11 cellular contexts compared by ENCODE assay signal in the genomic region with DNA sequence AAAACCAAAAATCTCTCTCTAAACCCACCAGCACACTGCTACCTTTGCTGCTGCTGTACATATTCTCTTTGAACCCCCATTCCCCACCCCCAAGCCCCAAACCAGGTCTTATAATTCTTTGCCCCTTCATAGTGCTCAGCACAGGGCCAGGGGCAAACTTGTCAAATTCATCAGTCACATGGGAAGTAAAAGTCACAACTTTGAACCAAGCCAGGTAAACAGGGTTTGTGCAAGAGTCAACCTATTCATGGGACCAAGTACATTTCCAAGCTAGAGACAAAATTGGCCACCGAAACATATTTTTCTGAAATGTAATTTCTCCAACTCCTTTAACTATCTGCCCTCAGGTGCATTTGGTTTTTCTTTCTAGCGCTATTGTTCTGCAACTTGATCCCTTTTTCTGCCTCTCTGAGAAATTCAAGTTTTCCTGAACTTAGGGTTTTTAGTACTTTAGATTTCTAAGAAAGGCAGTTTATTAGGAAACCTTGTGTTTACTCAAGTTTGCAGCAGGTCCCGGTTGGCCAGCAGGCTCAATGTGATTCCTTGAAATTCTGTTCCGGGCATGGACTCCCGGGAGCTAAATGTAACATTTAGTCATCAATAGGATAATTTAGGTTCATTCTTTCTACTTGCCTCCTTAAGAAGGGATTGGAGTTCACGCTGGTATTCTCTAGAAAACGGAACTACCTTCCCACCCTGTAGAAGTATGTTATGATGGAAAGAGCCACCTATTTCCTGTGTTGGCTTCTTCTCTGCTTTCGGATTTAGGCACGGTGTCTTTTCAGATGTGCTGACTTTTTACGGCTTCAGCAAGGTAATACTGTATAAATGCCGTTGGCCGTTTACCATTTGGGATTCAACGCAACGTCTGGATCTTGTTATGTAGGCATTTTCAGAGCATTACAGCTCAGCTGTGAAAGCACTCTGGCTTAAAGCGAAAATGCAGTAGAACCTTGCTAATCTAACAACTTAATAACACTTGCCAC.
DNase-seq lines count a peak whose midpoint lies in the region; ATAC-seq lines count a peak whose summit lies in the region.
"Had no signal": no experiment of that assay in that cellular context is flagged by ENCODE, and none has a peak within 500 bp of the region (broad histone marks: within the 10 kb centered on the region; RNA-seq: fewer than 3 reads in every experiment).

No MANE protein-coding gene starts in this region.

- peaks cover 7 to 39% (median 31%) of the 10 kb centered on the region in 5 donors for H3K4me1 ChIP-seq in subcutaneous abdominal adipose tissue (ENCODE audit: control insufficient read depth in 5 of 5, insufficient read depth in 5 of 5, low read length in 5 of 5)

- H3K27ac Mint-ChIP-seq in activated CD4-positive, alpha-beta T cell treated with anti-CD3 and anti-CD28 coated beads, Interleukin-2, amount 10 ng/mL, durations not matched to agents 24 days and 14 days, result peak overlapping the region; percentile 92
- peak overlapping the region; percentile 76 for H3K27ac Mint-ChIP-seq in activated CD4-positive, alpha-beta memory T cell treated with anti-CD3 and anti-CD28 coated beads, Interleukin-2, amount 10 ng/mL, durations not matched to agents 7 days and 5 days
- peak overlapping the region; percentile 80 to 94 (median 88) for H3K27ac Mint-ChIP-seq in immature natural killer cell

- H3K27me3 ChIP-seq in subcutaneous abdominal adipose tissue (ENCODE audit: control insufficient read depth in 5 of 5, insufficient read depth in 4 of 5, low read length in 5 of 5), result no peaks in the 10 kb centered on the region
- H3K27me3 ChIP-seq: transverse colon had no signal

- peaks cover 62% of the 10 kb centered on the region for H3K4me1 Mint-ChIP-seq in activated CD4-positive, alpha-beta T cell treated with anti-CD3 and anti-CD28 coated beads, Interleukin-2, amount 10 ng/mL, durations not matched to agents 24 days and 14 days
- peaks cover 66% of the 10 kb centered on the region for H3K4me1 Mint-ChIP-seq in activated CD4-positive, alpha-beta memory T cell treated with anti-CD3 and anti-CD28 coated beads, Interleukin-2, amount 10 ng/mL, durations not matched to agents 7 days and 5 days
- peaks cover 69% of the 10 kb centered on the region in 2 donors for H3K4me1 Mint-ChIP-seq in immature natural killer cell

- POLR2A ChIA-PET in activated CD4-positive, alpha-beta memory T cell treated with anti-CD3 and anti-CD28 coated beads, Interleukin-2, amount 10 ng/mL, durations not matched to agents 7 days and 5 days (lab: Charles Lee), result interaction anchor here (1.2 kb wide), 1 partner anchor 9 kb away, joined by 3 read pairs; no protein-coding TSS in a partner anchor

- peaks cover 6% of the 10 kb centered on the region for H3K9me3 Mint-ChIP-seq in activated CD4-positive, alpha-beta T cell treated with anti-CD3 and anti-CD28 coated beads, Interleukin-2, amount 10 ng/mL, durations not matched to agents 24 days and 14 days
- peaks cover 5% of the 10 kb centered on the region for H3K9me3 Mint-ChIP-seq in activated CD4-positive, alpha-beta memory T cell treated with anti-CD3 and anti-CD28 coated beads, Interleukin-2, amount 10 ng/mL, durations not matched to agents 7 days and 5 days
- H3K9me3 Mint-ChIP-seq in immature natural killer cell, result peaks cover 0 to 2% (median 0%) of the 10 kb centered on the region in 6 donors

- intact Hi-C loops in activated CD4-positive, alpha-beta T cell treated with anti-CD3 and anti-CD28 coated beads, Interleukin-2, amount 10 ng/mL, durations not matched to agents 24 days and 14 days (cut with micrococcal nuclease), result loop anchor here (1.0 to 5.0 kb wide), 3 partner anchors 21 to 83 kb away; no protein-coding TSS in a partner anchor

- no peaks in the 10 kb centered on the region for H3K36me3 ChIP-seq in subcutaneous abdominal adipose tissue (ENCODE audit: control insufficient read depth in 5 of 5, insufficient read depth in 5 of 5, low read length in 5 of 5)
- H3K36me3 ChIP-seq: transverse colon had no signal

- no peaks in the 10 kb centered on the region for H3K9me3 ChIP-seq in subcutaneous abdominal adipose tissue (ENCODE audit: control insufficient read depth in 5 of 5, low read length in 5 of 5)
- H3K9me3 ChIP-seq: transverse colon had no signal

- DNase-seq in activated CD4-positive, alpha-beta T cell treated with anti-CD3 and anti-CD28 coated beads, Interleukin-2, amount 10 ng/mL, durations not matched to agents 24 days and 14 days, result peak; percentile 81
- DNase-seq in activated CD4-positive, alpha-beta T cell treated with anti-CD3 and anti-CD28 coated beads, Interleukin-2, amount 50 U/mL, for 4 hours, result no peak
- DNase-seq in activated CD4-positive, alpha-beta memory T cell treated with anti-CD3 and anti-CD28 coated beads, Interleukin-2, amount 10 ng/mL, durations not matched to agents 7 days and 5 days, result peak; percentile 31
- DNase-seq in immature natural killer cell, result peak; percentile 36 to 41 (median 36)
- DNase-seq in DMS153 treated with DMSO at 0.1 percent for 48 hours (lab: John Stamatoyannopoulos, UW; ENCODE audit: unreplicated experiment), result no peak
- DNase-seq in activated CD4-positive, CD25-positive, alpha-beta regulatory T cell treated with anti-CD3 and anti-CD28 coated beads, Interleukin-2, amount 50 U/mL, for 72 hours, result no peak
- DNase-seq: right cardiac atrium, transverse colon had no signal

- peak overlapping the region; percentile 3 to 79 (median 51) for H3K4me3 ChIP-seq in subcutaneous abdominal adipose tissue (ENCODE audit: low read depth in 1 of 5, low read length in 5 of 5)
- H3K4me3 ChIP-seq: SK-N-MC had no signal

- H3K36me3 Mint-ChIP-seq in activated CD4-positive, alpha-beta T cell treated with anti-CD3 and anti-CD28 coated beads, Interleukin-2, amount 10 ng/mL, durations not matched to agents 24 days and 14 days (ENCODE audit: low read depth), result peaks cover 2% of the 10 kb centered on the region
- peaks cover 11% of the 10 kb centered on the region for H3K36me3 Mint-ChIP-seq in activated CD4-positive, alpha-beta memory T cell treated with anti-CD3 and anti-CD28 coated beads, Interleukin-2, amount 10 ng/mL, durations not matched to agents 7 days and 5 days (ENCODE audit: low read depth)
- peaks cover 0 to 4% (median 4%) of the 10 kb centered on the region in 3 donors for H3K36me3 Mint-ChIP-seq in immature natural killer cell

- H3K27me3 Mint-ChIP-seq in activated CD4-positive, alpha-beta T cell treated with anti-CD3 and anti-CD28 coated beads, Interleukin-2, amount 10 ng/mL, durations not matched to agents 24 days and 14 days, result no peaks in the 10 kb centered on the region
- no peaks in the 10 kb centered on the region for H3K27me3 Mint-ChIP-seq in activated CD4-positive, alpha-beta memory T cell treated with anti-CD3 and anti-CD28 coated beads, Interleukin-2, amount 10 ng/mL, durations not matched to agents 7 days and 5 days
- H3K27me3 Mint-ChIP-seq in immature natural killer cell (ENCODE audit: low read depth in 3 of 3), result peaks cover 4 to 12% (median 12%) of the 10 kb centered on the region in 3 donors

- peak overlapping the region; percentile 87 for H3K4me3 Mint-ChIP-seq in activated CD4-positive, alpha-beta T cell treated with anti-CD3 and anti-CD28 coated beads, Interleukin-2, amount 10 ng/mL, durations not matched to agents 24 days and 14 days
- H3K4me3 Mint-ChIP-seq in activated CD4-positive, alpha-beta memory T cell treated with anti-CD3 and anti-CD28 coated beads, Interleukin-2, amount 10 ng/mL, durations not matched to agents 7 days and 5 days, result peak overlapping the region; percentile 60
- H3K4me3 Mint-ChIP-seq in immature natural killer cell, result peak overlapping the region; percentile 76 to 85 (median 81)

- H3K9ac ChIP-seq in subcutaneous abdominal adipose tissue (ENCODE audit: low read length in 5 of 5), result peak overlapping the region in 3 of 5 donors; percentile 13 to 66 (median 19)

- H3K27ac ChIP-seq in subcutaneous abdominal adipose tissue (ENCODE audit: low read depth, low read length), result no peak overlapping the region
- H3K27ac ChIP-seq: SK-N-MC, transverse colon had no signal

- no peak for ATAC-seq in HG03108 (IDR thresholded peaks at IDR 0.05; ENCODE audit: unreplicated experiment)
- ATAC-seq: right cardiac atrium had no signal

- CTCF ChIA-PET in activated CD4-positive, alpha-beta memory T cell treated with anti-CD3 and anti-CD28 coated beads, Interleukin-2, amount 10 ng/mL, durations not matched to agents 7 days and 5 days (lab: Charles Lee), result no interaction called here

Comparison
In these comparisons a context has a peak if more than half of its experiments do, and no peak if none do; other contexts are left out.
1. DNase-seq: peak in activated CD4-positive, alpha-beta T cell treated with anti-CD3 and anti-CD28 coated beads, Interleukin-2, amount 10 ng/mL, durations not matched to agents 24 days and 14 days (single experiment), activated CD4-positive, alpha-beta memory T cell treated with anti-CD3 and anti-CD28 coated beads, Interleukin-2, amount 10 ng/mL, durations not matched to agents 7 days and 5 days (single experiment) and immature natural killer cell (3 of 3); none in activated CD4-positive, alpha-beta T cell treated with anti-CD3 and anti-CD28 coated beads, Interleukin-2, amount 50 U/mL, for 4 hours (0 of 2), DMS153 treated with DMSO at 0.1 percent for 48 hours (single experiment) and activated CD4-positive, CD25-positive, alpha-beta regulatory T cell treated with anti-CD3 and anti-CD28 coated beads, Interleukin-2, amount 50 U/mL, for 72 hours (single experiment).
2. Peak in every context shown above with its lines, with median percentiles within 50 percentile points of each other: H3K27ac Mint-ChIP-seq and H3K4me3 Mint-ChIP-seq.